22 cellular contexts compared by ENCODE assay signal in the genomic region with DNA sequence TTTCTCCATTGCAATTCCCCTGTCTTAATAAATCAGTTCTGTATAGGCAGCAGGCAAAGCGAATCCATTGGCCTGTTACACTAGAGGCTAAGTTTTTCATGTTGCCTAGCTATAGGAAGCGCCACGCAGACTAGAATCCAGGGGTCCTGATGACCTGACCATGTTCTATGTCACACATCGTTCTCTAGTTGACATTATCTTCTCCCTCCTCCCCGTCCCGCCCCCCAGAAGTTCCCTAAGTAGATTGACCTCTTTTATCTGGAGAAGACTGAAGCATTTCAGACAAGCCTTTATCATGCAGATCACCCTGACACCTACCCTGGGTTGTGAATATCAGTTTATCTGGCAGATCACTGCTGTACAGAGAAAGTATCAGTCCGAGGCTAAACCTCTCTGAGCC. TPM values are rescaled to one million over a fixed set of nuclear protein-coding genes. Genes with fewer than 3 reads are reported as not detected.
DNase-seq lines count a peak whose midpoint lies in the region; ATAC-seq, FAIRE-seq and TF ChIP-seq lines count a peak whose summit lies in the region.
"Had no signal": no experiment of that assay in that cellular context is flagged by ENCODE, and none has a peak within 500 bp of the region (broad histone marks: within the 10 kb centered on the region; RNA-seq: fewer than 3 reads in every experiment).

No MANE protein-coding gene starts in this region.

- no peak overlapping the region for H3K4me3 Mint-ChIP-seq in activated CD4-positive, alpha-beta memory T cell treated with anti-CD3 and anti-CD28 coated beads for 36 hours

- peaks cover 14% of the 10 kb centered on the region for H3K79me1 ChIP-seq in trophoblast cell (ENCODE audit: low read length)

- no CpG with 5 or more reads among the region's 7 CpGs for WGBS in trophoblast cell (ENCODE audit: extremely low coverage, insufficient coverage, insufficient read length)

- H3K14ac ChIP-seq in trophoblast cell (ENCODE audit: low read length): peak overlapping the region; percentile 14

- peak overlapping the region; percentile 64 for H3K18ac ChIP-seq in trophoblast cell (ENCODE audit: low read length)

- H3K9ac ChIP-seq in keratinocyte (ENCODE audit: control insufficient read depth, extremely low read depth, insufficient read depth, low read length) (no peak overlapping the region), trophoblast cell (ENCODE audit: low read length) (no peak overlapping the region)
- H3K9ac ChIP-seq: GM23248 had no signal

- CTCF ChIA-PET in activated CD4-positive, alpha-beta memory T cell treated with anti-CD3 and anti-CD28 coated beads for 36 hours (lab: Charles Lee): no interaction called here

- H3K4me3 ChIP-seq in keratinocyte (ENCODE audit: control insufficient read depth in 2 of 3, extremely low read depth in 1 of 3, insufficient read depth in 2 of 3, low read depth in 1 of 3, low read length in 3 of 3) (no peak overlapping the region), trophoblast cell (ENCODE audit: low read depth, low read length) (no peak overlapping the region), right atrium auricular region (no peak overlapping the region)
- H3K4me3 ChIP-seq: GM12878, GM23248, SJSA1 had no signal

- peak overlapping the region; percentile 25 for H2BK120ac ChIP-seq in trophoblast cell (ENCODE audit: insufficient read depth, low read length, poor library complexity)

- no peak overlapping the region for H3K23ac ChIP-seq in trophoblast cell (ENCODE audit: low read length)

- no peak overlapping the region for H3K4ac ChIP-seq in trophoblast cell (ENCODE audit: low read depth, low read length)

- no peaks in the 10 kb centered on the region for H3K27me3 Mint-ChIP-seq in activated CD4-positive, alpha-beta memory T cell treated with anti-CD3 and anti-CD28 coated beads for 36 hours

- H3K4me2 ChIP-seq in keratinocyte (ENCODE audit: control insufficient read depth, extremely low read depth, insufficient read depth, low read depth, low read length) (peak overlapping the region; percentile 19), trophoblast cell (ENCODE audit: low read length) (peak overlapping the region; percentile 64)

- H4K8ac ChIP-seq in trophoblast cell (ENCODE audit: low read depth, low read length): peak overlapping the region; percentile 32

- H3K36me3 ChIP-seq in keratinocyte (ENCODE audit: control insufficient read depth in 2 of 2, extremely low read depth in 1 of 2, insufficient read depth in 2 of 2, low read length in 2 of 2) (no peaks in the 10 kb centered on the region), trophoblast cell (ENCODE audit: control insufficient read depth in 1 of 2, insufficient read depth in 2 of 2, low read length in 2 of 2) (no peaks in the 10 kb centered on the region), right atrium auricular region (no peaks in the 10 kb centered on the region)
- H3K36me3 ChIP-seq: SJSA1 had no signal

- H4K91ac ChIP-seq in trophoblast cell (ENCODE audit: low read depth, low read length): peak overlapping the region; percentile 64

- H4K20me1 ChIP-seq in keratinocyte (ENCODE audit: control insufficient read depth, extremely low read depth, insufficient read depth, low read length): no peaks in the 10 kb centered on the region

- H3K9me1 ChIP-seq in keratinocyte (ENCODE audit: control insufficient read depth, extremely low read depth, insufficient read depth, low read length): no peaks in the 10 kb centered on the region

- peak overlapping the region; percentile 77 for H2BK5ac ChIP-seq in trophoblast cell (ENCODE audit: low read depth, low read length, poor library complexity)

- POLR2A ChIA-PET in activated CD4-positive, alpha-beta memory T cell treated with anti-CD3 and anti-CD28 coated beads for 36 hours (lab: Charles Lee): no interaction called here

- no peak overlapping the region for H4K12ac ChIP-seq in trophoblast cell (ENCODE audit: low read depth, low read length)

- dilution Hi-C loops in keratinocyte (cut with MboI; ENCODE audit: extremely low pct_ligation_motif_present, low sequenced_read_pairs): no loop called here

- no peaks in the 10 kb centered on the region for H3K4me1 Mint-ChIP-seq in activated CD4-positive, alpha-beta memory T cell treated with anti-CD3 and anti-CD28 coated beads for 36 hours (ENCODE audit: low read depth)

- H2AK5ac ChIP-seq in trophoblast cell (ENCODE audit: low read length): no peak overlapping the region

- H3K79me2 ChIP-seq in keratinocyte (ENCODE audit: control insufficient read depth, insufficient read depth, low read length) (no peaks in the 10 kb centered on the region), trophoblast cell (ENCODE audit: control insufficient read depth, insufficient read depth, low read length, poor library complexity) (no peaks in the 10 kb centered on the region)

- H3K9me3 Mint-ChIP-seq in activated CD4-positive, alpha-beta memory T cell treated with anti-CD3 and anti-CD28 coated beads for 36 hours: no peaks in the 10 kb centered on the region

- H3K27ac ChIP-seq in keratinocyte (ENCODE audit: control insufficient read depth, insufficient read depth, low read length): no peak overlapping the region
- peak overlapping the region; percentile 86 for H3K27ac ChIP-seq in trophoblast cell (ENCODE audit: low read depth, low read length)
- H3K27ac ChIP-seq in right atrium auricular region: no peak overlapping the region
- H3K27ac ChIP-seq: C4-2B, GM23248, SJSA1 had no signal

- H2AFZ ChIP-seq in keratinocyte (ENCODE audit: control insufficient read depth, low read length): peak overlapping the region; percentile 27
- peak overlapping the region; percentile 59 for H2AFZ ChIP-seq in trophoblast cell (ENCODE audit: insufficient read depth, low read length, poor library complexity)
- H2AFZ ChIP-seq: GM23248 had no signal

- H3K27ac Mint-ChIP-seq in activated CD4-positive, alpha-beta memory T cell treated with anti-CD3 and anti-CD28 coated beads for 36 hours: no peak overlapping the region

- H3K36me3 Mint-ChIP-seq in activated CD4-positive, alpha-beta memory T cell treated with anti-CD3 and anti-CD28 coated beads for 36 hours: no peaks in the 10 kb centered on the region

- H3K4me1 ChIP-seq in keratinocyte (ENCODE audit: control insufficient read depth, extremely low read depth, insufficient read depth, low read length): peaks cover 6% of the 10 kb centered on the region
- peaks cover 11 to 12% of the 10 kb centered on the region in 2 experiments for H3K4me1 ChIP-seq in trophoblast cell (ENCODE audit: control insufficient read depth in 1 of 2, insufficient read depth in 2 of 2, low read length in 2 of 2)
- H3K4me1 ChIP-seq in right atrium auricular region: no peaks in the 10 kb centered on the region
- H3K4me1 ChIP-seq: SJSA1 had no signal

- H3K27me3 ChIP-seq in keratinocyte (ENCODE audit: control insufficient read depth, extremely low read depth, insufficient read depth, low read length): no peaks in the 10 kb centered on the region
- H3K27me3 ChIP-seq in trophoblast cell (ENCODE audit: insufficient read depth, low read length): no peaks in the 10 kb centered on the region
- H3K27me3 ChIP-seq in right atrium auricular region: no peaks in the 10 kb centered on the region
- H3K27me3 ChIP-seq: SJSA1 had no signal

- H2BK12ac ChIP-seq in trophoblast cell (ENCODE audit: low read length): peak overlapping the region; percentile 86

- H3K9me3 ChIP-seq in keratinocyte (ENCODE audit: control insufficient read depth, low read depth, low read length) (no peaks in the 10 kb centered on the region), trophoblast cell (ENCODE audit: insufficient read depth, low read depth, low read length) (no peaks in the 10 kb centered on the region), right atrium auricular region (no peaks in the 10 kb centered on the region)
- H3K9me3 ChIP-seq: SJSA1 had no signal

- peak; percentile 47 for DNase-seq in ELF-1 (ENCODE audit: low read depth, low spot score)
- peak; percentile 49 for DNase-seq in ecto neural progenitor cell (ENCODE audit: low spot score)
- no peak for DNase-seq in keratinocyte (ENCODE audit: low read depth, low spot score)
- no peak for DNase-seq in trophoblast cell
- DNase-seq in right atrium auricular region (ENCODE audit: low spot score): no peak
- DNase-seq in activated CD4-positive, alpha-beta memory T cell treated with anti-CD3 and anti-CD28 coated beads for 36 hours: no peak
- no peak for DNase-seq in activated CD8-positive, alpha-beta memory T cell treated with anti-CD3 and anti-CD28 coated beads, Interleukin-2, amount 50 U/mL, for 48 hours
- DNase-seq: DMS79, GM23248, IMR-90, NCI-H1105, NCI-H146, NCI-H2081 treated with DMSO at 0.1 percent for 48 hours, NCI-H446, NCI-H526 had no signal

- TF ChIP-seq CTCF in keratinocyte (optimal IDR thresholded peaks at IDR 0.05 in 1 of 3, IDR thresholded peaks at IDR 0.05 in 1 of 3, conservative IDR thresholded peaks at IDR 0.05 in 1 of 3; ENCODE audit: extremely low read depth in 1 of 3, insufficient read depth in 2 of 3, low read length in 3 of 3): no peak
- no peak for TF ChIP-seq CTCF in right atrium auricular region (IDR thresholded peaks at IDR 0.05)

- FAIRE-seq in keratinocyte (lab: Jason Lieb, UNC): no peak
- FAIRE-seq: A204.1, GM12878 had no signal

- no peak for ATAC-seq in HG02623 (IDR thresholded peaks at IDR 0.05; ENCODE audit: unreplicated experiment)
- ATAC-seq: GM12878, HCT116, Right ventricle myocardium inferior had no signal

- intact Hi-C loops in activated CD4-positive, alpha-beta memory T cell treated with anti-CD3 and anti-CD28 coated beads for 36 hours (cut with micrococcal nuclease): no loop called here

RNA-seq across cellular contexts. Expression of a gene that starts 22.2 kb away (rescaled TPM):
- 17.1 to 27.7 TPM (median 25.4 TPM) in 3 replicates for polyA plus RNA-seq in keratinocyte
- 18.3 TPM for polyA plus RNA-seq in keratinocyte (2011; ENCODE audit: low read depth)
- 18.4 and 29.8 TPM in 2 replicates for polyA plus RNA-seq in keratinocyte (2011; cell fraction: cytosol; rRNA removed)
- 23.6 and 24.3 TPM in 2 replicates for polyA plus RNA-seq in keratinocyte (2011; cell fraction: nucleus; rRNA removed)
- 20.6 and 22.0 TPM in 2 replicates for polyA plus RNA-seq in keratinocyte (2012; ENCODE audit: low replicate concordance)
- polyA minus RNA-seq in keratinocyte: 22.9 to 61.7 TPM (median 51.0 TPM) in 3 replicates
- polyA minus RNA-seq in keratinocyte (2011; cell fraction: cytosol; rRNA and poly(A)+ RNA removed): 32.0 TPM
- polyA minus RNA-seq in keratinocyte (2011; cell fraction: nucleus; rRNA and poly(A)+ RNA removed): 32.7 and 70.1 TPM in 2 replicates
- 6.1 and 6.7 TPM in 2 replicates for polyA plus RNA-seq in trophoblast cell (2013)
- total RNA-seq in right atrium auricular region: 10 to 100 TPM; 15.8 to 18.5 TPM
- total RNA-seq in activated CD4-positive, alpha-beta memory T cell treated with anti-CD3 and anti-CD28 coated beads for 36 hours: 1 to 10 TPM; 2.6 to 2.9 TPM

Comparison
In these comparisons a context has a peak if more than half of its experiments do, and no peak if none do; other contexts are left out.
1. DNase-seq: peak in ELF-1 (single experiment) and ecto neural progenitor cell (single experiment); none in keratinocyte (single experiment), trophoblast cell (0 of 2), right atrium auricular region (single experiment), activated CD4-positive, alpha-beta memory T cell treated with anti-CD3 and anti-CD28 coated beads for 36 hours (single experiment) and activated CD8-positive, alpha-beta memory T cell treated with anti-CD3 and anti-CD28 coated beads, Interleukin-2, amount 50 U/mL, for 48 hours (single experiment).
2. RNA of a gene that starts 22.2 kb away (total RNA-seq): 15.8 to 18.5 TPM in right atrium auricular region; 2.6 to 2.9 TPM in activated CD4-positive, alpha-beta memory T cell treated with anti-CD3 and anti-CD28 coated beads for 36 hours; every median in the first group is over 4 times any median in the second.